Comparison of ENCODE assay signal across 25 cellular contexts in genomic region chr6:7904654-7905319, GRCh38. TPM values are rescaled to one million over a fixed set of nuclear protein-coding genes. Genes with fewer than 3 reads are reported as not detected.
A peak's percentile ranks its signal among the peaks of the same experiment; 100 is the strongest.
DNase-seq lines count a peak whose midpoint lies in the region; ATAC-seq and TF ChIP-seq lines count a peak whose summit lies in the region.
"Had no signal": no experiment of that assay in that cellular context is flagged by ENCODE, and none has a peak within 500 bp of the region (broad histone marks: within the 10 kb centered on the region; RNA-seq: fewer than 3 reads in every experiment).

No MANE protein-coding gene starts in this region.

- peaks cover 8% of the 10 kb centered on the region for H3K36me3 Mint-ChIP-seq in T-helper 17 cell (ENCODE audit: low read depth)
- peaks cover 47% of the 10 kb centered on the region for H3K36me3 Mint-ChIP-seq in stimulated activated memory B cell treated with anti-CD40 and anti-IgM and Interleukin-4, amounts not matched to agents 10 μg/mL and 1 μg/mL and 100 μg/mL, for 72 hours

- intact Hi-C loops in Right ventricle myocardium inferior (cut with DNase I) = no loop called here
- intact Hi-C loops in left cardiac atrium (cut with DNase I) = loop anchor here in 1 of 2 donors (5.0 to 10.0 kb wide), 2 partner anchors 103 to 180 kb away; partner anchors contain the start of gene BMP6
- intact Hi-C loops in left ventricle myocardium inferior (cut with micrococcal nuclease) = no loop called here

- peak overlapping the region; percentile 53 for H3K27ac ChIP-seq in left ventricle myocardium inferior (replicated peaks)
- H3K27ac ChIP-seq: adrenal gland, C4-2B, hepatocyte, HL-60, pancreas, SJSA1, thyroid gland had no signal

- DNase-seq in Right ventricle myocardium inferior (ENCODE audit: missing footprints) (no peak), left cardiac atrium (no peak), T-helper 17 cell (no peak), left ventricle myocardium inferior (no peak), NCI-H510A treated with DMSO at 0.1 percent for 48 hours (lab: John Stamatoyannopoulos, UW) (no peak), NCI-H1694 (lab: John Stamatoyannopoulos, UW) (no peak)
- DNase-seq: activated CD4-positive, CD25-positive, alpha-beta regulatory T cell; activated effector memory CD4-positive, alpha-beta T cell treated with Interleukin-2 at 50 U/mL for 16 hours; adrenal gland; DMS 273 treated with DMSO at 0.1 percent for 48 hours; mesenchymal stem cell; naive thymus-derived CD4-positive, alpha-beta T cell; NCI-H1694 treated with DMSO at 0.1 percent for 48 hours; NCI-H774; stimulated activated naive CD4-positive, alpha-beta T cell treated with Interleukin-2 at 50 U/mL for 16 hours; thyroid gland had no signal

- peaks cover 49% of the 10 kb centered on the region for H3K36me3 ChIP-seq in left ventricle myocardium inferior

- TF ChIP-seq CTCF in left ventricle myocardium inferior (IDR thresholded peaks at IDR 0.05; ENCODE audit: borderline replicate concordance) = no peak

- H3K9me3 ChIP-seq in T-helper 17 cell (ENCODE audit: control insufficient read depth, low read length, poor library complexity, severe bottlenecking) = no peaks in the 10 kb centered on the region
- no peaks in the 10 kb centered on the region for H3K9me3 ChIP-seq in left ventricle myocardium inferior (replicated peaks)
- H3K9me3 ChIP-seq: adrenal gland, pancreas, SJSA1, thyroid gland had no signal

- no peaks in the 10 kb centered on the region for H3K27me3 ChIP-seq in left ventricle myocardium inferior (ENCODE audit: low read depth)
- H3K27me3 ChIP-seq: adrenal gland, hepatocyte, pancreas, SJSA1, thyroid gland had no signal

- H3K27me3 Mint-ChIP-seq in T-helper 17 cell = no peaks in the 10 kb centered on the region
- H3K27me3 Mint-ChIP-seq in stimulated activated memory B cell treated with anti-CD40 and anti-IgM and Interleukin-4, amounts not matched to agents 10 μg/mL and 1 μg/mL and 100 μg/mL, for 72 hours = no peaks in the 10 kb centered on the region
- H3K27me3 Mint-ChIP-seq: dendritic cell treated with granulocyte-macrophage colony-stimulating factor and Interleukin-4, amounts not matched to agents 40 ng/mL and 50 ng/mL, for 4 days; naive thymus-derived CD4-positive, alpha-beta T cell had no signal

- ATAC-seq in Right ventricle myocardium inferior (peak; percentile 62), left cardiac atrium (no peak), T-helper 17 cell (no peak), GM19467 (IDR thresholded peaks at IDR 0.05; ENCODE audit: unreplicated experiment) (no peak)
- ATAC-seq in stimulated activated memory B cell treated with anti-CD40 and anti-IgM and Interleukin-4, amounts not matched to agents 10 μg/mL and 1 μg/mL and 100 μg/mL, for 72 hours = no peak
- ATAC-seq: naive thymus-derived CD4-positive, alpha-beta T cell; sciatic nerve had no signal

- peaks cover 70% of the 10 kb centered on the region for H3K4me1 ChIP-seq in left ventricle myocardium inferior

- H3K9me3 Mint-ChIP-seq in stimulated activated memory B cell treated with anti-CD40 and anti-IgM and Interleukin-4, amounts not matched to agents 10 μg/mL and 1 μg/mL and 100 μg/mL, for 72 hours = no peaks in the 10 kb centered on the region
- H3K9me3 Mint-ChIP-seq: dendritic cell treated with granulocyte-macrophage colony-stimulating factor and Interleukin-4, amounts not matched to agents 40 ng/mL and 50 ng/mL, for 4 days had no signal

- H3K4me1 Mint-ChIP-seq in T-helper 17 cell = peaks cover 13% of the 10 kb centered on the region
- peaks cover 50% of the 10 kb centered on the region for H3K4me1 Mint-ChIP-seq in stimulated activated memory B cell treated with anti-CD40 and anti-IgM and Interleukin-4, amounts not matched to agents 10 μg/mL and 1 μg/mL and 100 μg/mL, for 72 hours

- no peak overlapping the region for H3K4me3 Mint-ChIP-seq in T-helper 17 cell
- H3K4me3 Mint-ChIP-seq in stimulated activated memory B cell treated with anti-CD40 and anti-IgM and Interleukin-4, amounts not matched to agents 10 μg/mL and 1 μg/mL and 100 μg/mL, for 72 hours = no peak overlapping the region
- H3K4me3 Mint-ChIP-seq: dendritic cell treated with granulocyte-macrophage colony-stimulating factor and Interleukin-4, amounts not matched to agents 40 ng/mL and 50 ng/mL, for 4 days; naive thymus-derived CD4-positive, alpha-beta T cell had no signal

- no peak overlapping the region for H3K4me3 ChIP-seq in left ventricle myocardium inferior
- H3K4me3 ChIP-seq: adrenal gland, hepatocyte, pancreas, SJSA1, thyroid gland had no signal

- H3K27ac Mint-ChIP-seq in T-helper 17 cell = peak overlapping the region; percentile 67
- H3K27ac Mint-ChIP-seq in stimulated activated memory B cell treated with anti-CD40 and anti-IgM and Interleukin-4, amounts not matched to agents 10 μg/mL and 1 μg/mL and 100 μg/mL, for 72 hours = peak overlapping the region; percentile 35
- H3K27ac Mint-ChIP-seq: dendritic cell treated with granulocyte-macrophage colony-stimulating factor and Interleukin-4, amounts not matched to agents 40 ng/mL and 50 ng/mL, for 4 days had no signal

RNA-seq across cellular contexts. Expression of gene TXNDC5, which starts 5.8 kb away (rescaled TPM):
- total RNA-seq in Right ventricle myocardium inferior (42.0 TPM), left cardiac atrium (10 to 100 TPM; 65.3 to 80.7 TPM), T-helper 17 cell (10 to 100 TPM; 18.6 to 19.8 TPM), left ventricle myocardium inferior (48.2 TPM)
